1 cellular context compared by ENCODE assay signal in genomic region chr13:78649997-78650724, GRCh38.
TF ChIP-seq lines count a peak whose summit lies in the region.

No MANE protein-coding gene starts in this region.

TF ChIP-seq in GM12878, 131 proteins besides CTCF, POLR2A, EP300 and RAD21 (continued from another document):
- TF ChIP-seq MEF2B (IDR thresholded peaks at IDR 0.05; ENCODE audit: partially characterized antibody, poor library complexity, severe bottlenecking) (no peak), PBX3 (IDR thresholded peaks at IDR 0.05; ENCODE audit: insufficient replicate concordance, low read depth, low read length) (no peak), IKZF2 (IDR thresholded peaks at IDR 0.05) (no peak), NR2F1 (conservative IDR thresholded peaks at IDR 0.05) (no peak), CEBPZ (IDR thresholded peaks at IDR 0.05; ENCODE audit: low read depth, low read length) (no peak), ZNF687 (IDR thresholded peaks at IDR 0.05) (no peak), BACH1 (IDR thresholded peaks at IDR 0.05; ENCODE audit: borderline replicate concordance) (no peak), JUNB (IDR thresholded peaks at IDR 0.05) (no peak), MYB (IDR thresholded peaks at IDR 0.05; ENCODE audit: borderline replicate concordance, low read depth, low read length) (no peak), KDM1A (IDR thresholded peaks at IDR 0.05; ENCODE audit: borderline replicate concordance) (no peak), STAT3 (IDR thresholded peaks at IDR 0.05; ENCODE audit: low read depth, low read length) (no peak), ZZZ3 (IDR thresholded peaks at IDR 0.05; ENCODE audit: control insufficient read depth, insufficient read length, low read depth) (no peak), RCOR1 (conservative IDR thresholded peaks at IDR 0.05; ENCODE audit: low read depth, low read length) (no peak)
TF ChIP-seq in GM12878: peak in this region for 0.
